Comparison of ENCODE assay signal across 8 cellular contexts in genomic region chr19:1355258-1355973, GRCh38. TPM values are rescaled to one million over a fixed set of nuclear protein-coding genes. Genes with fewer than 3 reads are reported as not detected.
DNase-seq lines count a peak whose midpoint lies in the region; TF ChIP-seq lines count a peak whose summit lies in the region.

No MANE protein-coding gene starts in this region.

- H3K9me2 ChIP-seq in SK-N-SH, result no peaks in the 10 kb centered on the region

- peak overlapping the region; percentile 97 for H3K4me3 Mint-ChIP-seq in nephron progenitor cell

- no peaks in the 10 kb centered on the region for H3K9me3 Mint-ChIP-seq in nephron progenitor cell

- no peaks in the 10 kb centered on the region for H4K20me1 ChIP-seq in SK-N-SH (ENCODE audit: insufficient read depth)

- POLR2A ChIA-PET in SK-N-SH (lab: Yijun Ruan, JAX), result interaction anchor here (1.0 to 1.4 kb wide), 3 partner anchors 16 to 71 kb away, joined by 3 to 5 read pairs (median 4); no protein-coding TSS in a partner anchor

- peaks cover 5 to 34% of the 10 kb centered on the region in 2 experiments for H3K4me1 ChIP-seq in SK-N-SH (ENCODE audit: control insufficient read depth in 1 of 2, insufficient read depth in 2 of 2, low read depth in 1 of 2, low read length in 1 of 2)

- H3K4me2 ChIP-seq in SK-N-SH, result peak overlapping the region; percentile 92

- TF ChIP-seq RAD21 in SK-N-SH (IDR thresholded peaks at IDR 0.05; ENCODE audit: low read length), result no peak

- 4% methylated on average over 24 of the region's 26 CpGs for WGBS in SK-N-SH (ENCODE audit: low lambda C conversion rate)

- H3K4me3 ChIP-seq in SK-N-SH (ENCODE audit: low read depth in 2 of 2, low read length in 1 of 2), result peak overlapping the region; percentile 65 to 79
- H3K4me3 ChIP-seq in epithelial cell of esophagus (ENCODE audit: low read length), result peak overlapping the region; percentile 75

- peaks cover 22% of the 10 kb centered on the region for H3F3A ChIP-seq in SK-N-SH (replicated peaks; ENCODE audit: insufficient read depth)

- H2AFZ ChIP-seq in SK-N-SH (ENCODE audit: low read depth), result no peak overlapping the region; the same call in 1 of the 2 replicates

- H3K36me3 Mint-ChIP-seq in nephron progenitor cell (ENCODE audit: low read depth), result peaks cover 35% of the 10 kb centered on the region

- peaks cover 7% of the 10 kb centered on the region for H3K27me3 Mint-ChIP-seq in nephron progenitor cell (ENCODE audit: low read depth, poor library complexity)

- TF ChIP-seq CTCF in SK-N-SH (IDR thresholded peaks at IDR 0.05), result no peak
- no peak for TF ChIP-seq CTCF in epithelial cell of esophagus (IDR thresholded peaks at IDR 0.05; ENCODE audit: insufficient read depth, low read depth, low read length, missing control alignments)
- no peak for TF ChIP-seq CTCF in nephron progenitor cell (IDR thresholded peaks at IDR 0.05)

- peaks cover 24 to 34% of the 10 kb centered on the region in 2 experiments for H3K36me3 ChIP-seq in SK-N-SH (replicated peaks in 1 of 2; ENCODE audit: control insufficient read depth in 1 of 2, insufficient read depth in 2 of 2, low read length in 1 of 2)

- H3K27ac Mint-ChIP-seq in nephron progenitor cell, result no peak overlapping the region

- peaks cover 14% of the 10 kb centered on the region for H3K79me2 ChIP-seq in SK-N-SH (ENCODE audit: insufficient read depth)

- CTCF ChIA-PET in SK-N-SH (lab: Yijun Ruan, JAX), result interaction anchor here (0.9 to 2.5 kb wide), 4 partner anchors 15 to 89 kb away, joined by 3 to 15 read pairs (median 4); no protein-coding TSS in a partner anchor

- peak overlapping the region; percentile 21 to 81; a peak in 3 of 4 replicates for H3K27ac ChIP-seq in SK-N-SH (ENCODE audit: low read depth in 2 of 2, low read length in 1 of 2)

- no peak for TF ChIP-seq EP300 in SK-N-SH (IDR thresholded peaks at IDR 0.05; ENCODE audit: borderline replicate concordance in 1 of 2, low read depth in 1 of 2, low read length in 1 of 2)

- no peaks in the 10 kb centered on the region for H3K27me3 ChIP-seq in SK-N-SH (ENCODE audit: insufficient read depth)

- DNase-seq in DMS 273 (lab: John Stamatoyannopoulos, UW; ENCODE audit: unreplicated experiment), result peak; percentile 39
- DNase-seq in DMS 273 treated with DMSO at 0.1 percent for 48 hours (lab: John Stamatoyannopoulos, UW), result no peak
- DNase-seq in SK-N-SH, result peak; percentile 56
- no peak for DNase-seq in epithelial cell of esophagus (ENCODE audit: low read depth)
- DNase-seq in nephron progenitor cell, result no peak
- no peak for DNase-seq in activated effector memory CD4-positive, alpha-beta T cell treated with anti-CD3 and anti-CD28 coated beads, Interleukin-2, amount 50 U/mL, for 16 hours
- DNase-seq in ecto neural progenitor cell (ENCODE audit: low spot score), result no peak
- DNase-seq in NAMALWA (ENCODE audit: low spot score), result no peak

- peak overlapping the region; percentile 62 for H3K9ac ChIP-seq in SK-N-SH

- no peaks in the 10 kb centered on the region for H3K9me3 ChIP-seq in SK-N-SH

- H3K4me1 Mint-ChIP-seq in nephron progenitor cell, result peaks cover 60% of the 10 kb centered on the region

TF ChIP-seq in SK-N-SH, 30 proteins besides CTCF, POLR2A, EP300 and RAD21:
- TF ChIP-seq, protein P1, sequence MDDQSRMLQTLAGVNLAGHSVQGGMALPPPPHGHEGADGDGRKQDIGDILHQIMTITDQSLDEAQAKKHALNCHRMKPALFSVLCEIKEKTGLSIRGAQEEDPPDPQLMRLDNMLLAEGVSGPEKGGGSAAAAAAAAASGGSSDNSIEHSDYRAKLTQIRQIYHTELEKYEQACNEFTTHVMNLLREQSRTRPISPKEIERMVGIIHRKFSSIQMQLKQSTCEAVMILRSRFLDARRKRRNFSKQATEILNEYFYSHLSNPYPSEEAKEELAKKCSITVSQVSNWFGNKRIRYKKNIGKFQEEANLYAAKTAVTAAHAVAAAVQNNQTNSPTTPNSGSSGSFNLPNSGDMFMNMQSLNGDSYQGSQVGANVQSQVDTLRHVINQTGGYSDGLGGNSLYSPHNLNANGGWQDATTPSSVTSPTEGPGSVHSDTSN (IDR thresholded peaks at IDR 0.05), result no peak
- TF ChIP-seq CHD2 (IDR thresholded peaks at IDR 0.05; ENCODE audit: low read length, partially characterized antibody) (no peak), FOXJ3 (CRISPR knock-in tag; IDR thresholded peaks at IDR 0.05) (no peak), JUND (IDR thresholded peaks at IDR 0.05) (no peak), MXI1 (IDR thresholded peaks at IDR 0.05; ENCODE audit: low read depth, low read length) (no peak; the same call in 1 of the 2 replicates), EZH2phosphoT487 (IDR thresholded peaks at IDR 0.05; ENCODE audit: borderline replicate concordance, low read depth) (no peak), NRF1 (IDR thresholded peaks at IDR 0.05; ENCODE audit: low read depth, low read length) (no peak), TAF1 (IDR thresholded peaks at IDR 0.05; ENCODE audit: borderline replicate concordance, low read depth, low read length) (no peak), TEAD4 (IDR thresholded peaks at IDR 0.05; ENCODE audit: borderline replicate concordance, insufficient read depth) (no peak)
- TF ChIP-seq, protein P2, sequence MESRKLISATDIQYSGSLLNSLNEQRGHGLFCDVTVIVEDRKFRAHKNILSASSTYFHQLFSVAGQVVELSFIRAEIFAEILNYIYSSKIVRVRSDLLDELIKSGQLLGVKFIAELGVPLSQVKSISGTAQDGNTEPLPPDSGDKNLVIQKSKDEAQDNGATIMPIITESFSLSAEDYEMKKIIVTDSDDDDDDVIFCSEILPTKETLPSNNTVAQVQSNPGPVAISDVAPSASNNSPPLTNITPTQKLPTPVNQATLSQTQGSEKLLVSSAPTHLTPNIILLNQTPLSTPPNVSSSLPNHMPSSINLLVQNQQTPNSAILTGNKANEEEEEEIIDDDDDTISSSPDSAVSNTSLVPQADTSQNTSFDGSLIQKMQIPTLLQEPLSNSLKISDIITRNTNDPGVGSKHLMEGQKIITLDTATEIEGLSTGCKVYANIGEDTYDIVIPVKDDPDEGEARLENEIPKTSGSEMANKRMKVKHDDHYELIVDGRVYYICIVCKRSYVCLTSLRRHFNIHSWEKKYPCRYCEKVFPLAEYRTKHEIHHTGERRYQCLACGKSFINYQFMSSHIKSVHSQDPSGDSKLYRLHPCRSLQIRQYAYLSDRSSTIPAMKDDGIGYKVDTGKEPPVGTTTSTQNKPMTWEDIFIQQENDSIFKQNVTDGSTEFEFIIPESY (IDR thresholded peaks at IDR 0.05; ENCODE audit: borderline replicate concordance, low read depth), result no peak
- TF ChIP-seq, protein P3, sequence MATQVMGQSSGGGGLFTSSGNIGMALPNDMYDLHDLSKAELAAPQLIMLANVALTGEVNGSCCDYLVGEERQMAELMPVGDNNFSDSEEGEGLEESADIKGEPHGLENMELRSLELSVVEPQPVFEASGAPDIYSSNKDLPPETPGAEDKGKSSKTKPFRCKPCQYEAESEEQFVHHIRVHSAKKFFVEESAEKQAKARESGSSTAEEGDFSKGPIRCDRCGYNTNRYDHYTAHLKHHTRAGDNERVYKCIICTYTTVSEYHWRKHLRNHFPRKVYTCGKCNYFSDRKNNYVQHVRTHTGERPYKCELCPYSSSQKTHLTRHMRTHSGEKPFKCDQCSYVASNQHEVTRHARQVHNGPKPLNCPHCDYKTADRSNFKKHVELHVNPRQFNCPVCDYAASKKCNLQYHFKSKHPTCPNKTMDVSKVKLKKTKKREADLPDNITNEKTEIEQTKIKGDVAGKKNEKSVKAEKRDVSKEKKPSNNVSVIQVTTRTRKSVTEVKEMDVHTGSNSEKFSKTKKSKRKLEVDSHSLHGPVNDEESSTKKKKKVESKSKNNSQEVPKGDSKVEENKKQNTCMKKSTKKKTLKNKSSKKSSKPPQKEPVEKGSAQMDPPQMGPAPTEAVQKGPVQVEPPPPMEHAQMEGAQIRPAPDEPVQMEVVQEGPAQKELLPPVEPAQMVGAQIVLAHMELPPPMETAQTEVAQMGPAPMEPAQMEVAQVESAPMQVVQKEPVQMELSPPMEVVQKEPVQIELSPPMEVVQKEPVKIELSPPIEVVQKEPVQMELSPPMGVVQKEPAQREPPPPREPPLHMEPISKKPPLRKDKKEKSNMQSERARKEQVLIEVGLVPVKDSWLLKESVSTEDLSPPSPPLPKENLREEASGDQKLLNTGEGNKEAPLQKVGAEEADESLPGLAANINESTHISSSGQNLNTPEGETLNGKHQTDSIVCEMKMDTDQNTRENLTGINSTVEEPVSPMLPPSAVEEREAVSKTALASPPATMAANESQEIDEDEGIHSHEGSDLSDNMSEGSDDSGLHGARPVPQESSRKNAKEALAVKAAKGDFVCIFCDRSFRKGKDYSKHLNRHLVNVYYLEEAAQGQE (IDR thresholded peaks at IDR 0.05; ENCODE audit: low read depth, low read length), result no peak

RNA-seq across cellular contexts. Expression of gene NDUFS7, which starts 28.3 kb away (rescaled TPM):
- 52.5 and 66.4 TPM in 2 replicates for polyA plus RNA-seq in SK-N-SH (2012; rRNA removed)
- 22.6 and 43.2 TPM in 2 replicates for polyA plus RNA-seq in SK-N-SH (2012; cell fraction: cytosol; rRNA removed)
- 49.8 and 83.8 TPM in 2 replicates for polyA plus RNA-seq in SK-N-SH (2012; cell fraction: nucleus; rRNA removed)

RNA-seq across cellular contexts. Expression of gene GAMT, which starts 45.9 kb away (rescaled TPM):
- 76.5 and 85.3 TPM in 2 replicates for polyA plus RNA-seq in SK-N-SH (2012; rRNA removed)
- polyA plus RNA-seq in SK-N-SH (2012; cell fraction: cytosol; rRNA removed), result 32.5 and 58.6 TPM in 2 replicates
- 41.2 and 45.7 TPM in 2 replicates for polyA plus RNA-seq in SK-N-SH (2012; cell fraction: nucleus; rRNA removed)

RNA-seq across cellular contexts. Expression of gene DAZAP1, which starts 52.0 kb away (rescaled TPM):
- polyA plus RNA-seq in SK-N-SH (2012; rRNA removed), result 43.8 and 54.3 TPM in 2 replicates
- polyA plus RNA-seq in SK-N-SH (2012; cell fraction: cytosol; rRNA removed), result 41.8 and 45.0 TPM in 2 replicates
- 102 and 111 TPM in 2 replicates for polyA plus RNA-seq in SK-N-SH (2012; cell fraction: nucleus; rRNA removed)

Comparison
In these comparisons a context has a peak if more than half of its experiments do, and no peak if none do; other contexts are left out.
1. DNase-seq: peak in DMS 273 (single experiment) and SK-N-SH (single experiment); none in DMS 273 treated with DMSO at 0.1 percent for 48 hours (single experiment), epithelial cell of esophagus (single experiment), nephron progenitor cell (single experiment), activated effector memory CD4-positive, alpha-beta T cell treated with anti-CD3 and anti-CD28 coated beads, Interleukin-2, amount 50 U/mL, for 16 hours (single experiment), ecto neural progenitor cell (single experiment) and NAMALWA (single experiment).